In genomic region chrX:1455948-1456280, GRCh38 we compare ENCODE assay signal across 22 cellular contexts. TPM values are rescaled to one million over a fixed set of nuclear protein-coding genes. Genes with fewer than 3 reads are reported as not detected.
A peak's percentile ranks its signal among the peaks of the same experiment; 100 is the strongest.
DNase-seq lines count a peak whose midpoint lies in the region; ATAC-seq and TF ChIP-seq lines count a peak whose summit lies in the region.
"Had no signal": no experiment of that assay in that cellular context is flagged by ENCODE, and none has a peak within 500 bp of the region (broad histone marks: within the 10 kb centered on the region; RNA-seq: fewer than 3 reads in every experiment).

No MANE protein-coding gene starts in this region.

- peak; percentile 9 for DNase-seq in CD14-positive monocyte (ENCODE audit: low spot score)
- no peak for DNase-seq in activated CD8-positive, alpha-beta memory T cell treated with anti-CD3 and anti-CD28 coated beads, Interleukin-2, amount 10 ng/mL, durations not matched to agents 7 days and 5 days
- DNase-seq in naive B cell: no peak
- DNase-seq in MM.1S: no peak
- no peak for DNase-seq in hepatocyte (ENCODE audit: low spot score)
- DNase-seq in activated naive CD4-positive, alpha-beta T cell (lab: John Stamatoyannopoulos, UW): no peak
- DNase-seq: amniotic stem cell; central memory CD4-positive, alpha-beta T cell; GF-D8; glutamatergic neuron; NCI-H1092 treated with DMSO at 0.1 percent for 48 hours; NCI-H2107; NCI-H526; SIG-M5; small intestine had no signal

- intact Hi-C loops in CD14-positive monocyte (cut with micrococcal nuclease): loop anchor here (2.0 to 10.0 kb wide), 4 partner anchors 131 to 1149 kb away; partner anchors contain the start of gene AKAP17A (in 1 of the 2)

- H4K20me1 ChIP-seq in DOHH2 (ENCODE audit: control insufficient read depth, insufficient read depth, low read depth, low read length) (no peaks in the 10 kb centered on the region), MM.1S (ENCODE audit: insufficient read depth, low read length) (no peaks in the 10 kb centered on the region), hepatocyte (ENCODE audit: insufficient read depth, poor library complexity, severe bottlenecking) (no peaks in the 10 kb centered on the region)

- H3K79me2 ChIP-seq in DOHH2 (ENCODE audit: control insufficient read depth, low read length): peaks cover 18% of the 10 kb centered on the region
- H3K79me2 ChIP-seq in MM.1S (ENCODE audit: low read length): peaks cover 17% of the 10 kb centered on the region
- H3K79me2 ChIP-seq in hepatocyte: peaks cover 14% of the 10 kb centered on the region

- H3K36me3 ChIP-seq in DOHH2 (ENCODE audit: control insufficient read depth, low read length) (no peaks in the 10 kb centered on the region), MM.1S (replicated peaks; ENCODE audit: insufficient read depth, low read length) (no peaks in the 10 kb centered on the region), hepatocyte (replicated peaks; ENCODE audit: insufficient read depth, low read depth) (no peaks in the 10 kb centered on the region)
- H3K36me3 ChIP-seq: thoracic aorta had no signal

- H3K9me2 ChIP-seq in DOHH2 (replicated peaks; ENCODE audit: control insufficient read depth, low read length) (no peaks in the 10 kb centered on the region), MM.1S (replicated peaks; ENCODE audit: insufficient read depth, low read length) (no peaks in the 10 kb centered on the region), hepatocyte (replicated peaks; ENCODE audit: insufficient read depth) (no peaks in the 10 kb centered on the region)

- H3K27me3 ChIP-seq in DOHH2 (ENCODE audit: control insufficient read depth, low read length) (no peaks in the 10 kb centered on the region), MM.1S (replicated peaks; ENCODE audit: insufficient read depth, low read length) (no peaks in the 10 kb centered on the region), hepatocyte (no peaks in the 10 kb centered on the region)

- H3K4me3 Mint-ChIP-seq in CD14-positive monocyte (no peak overlapping the region), naive B cell (peak overlapping the region in 3 of 8 donors; percentile 51 to 80 (median 69))
- no peak overlapping the region for H3K4me3 Mint-ChIP-seq in activated CD8-positive, alpha-beta memory T cell treated with anti-CD3 and anti-CD28 coated beads, Interleukin-2, amount 10 ng/mL, durations not matched to agents 7 days and 5 days
- H3K4me3 Mint-ChIP-seq: effector memory CD8-positive, alpha-beta T cell had no signal

- H3K9me3 Mint-ChIP-seq in CD14-positive monocyte: no peaks in the 10 kb centered on the region
- no peaks in the 10 kb centered on the region for H3K9me3 Mint-ChIP-seq in activated CD8-positive, alpha-beta memory T cell treated with anti-CD3 and anti-CD28 coated beads, Interleukin-2, amount 10 ng/mL, durations not matched to agents 7 days and 5 days (ENCODE audit: low read depth)
- H3K9me3 Mint-ChIP-seq in naive B cell: no peaks in the 10 kb centered on the region
- H3K9me3 Mint-ChIP-seq: effector memory CD8-positive, alpha-beta T cell; T-helper 2 cell treated with Interferon-gamma antibody and Interleukin-4, amounts not matched to agents 5 μg/mL and 100 μg/mL, for 36 hours had no signal

- H3K4me3 ChIP-seq in DOHH2 (ENCODE audit: low read length) (no peak overlapping the region), MM.1S (ENCODE audit: low read length) (no peak overlapping the region), hepatocyte (no peak overlapping the region)
- H3K4me3 ChIP-seq: GM12878, thoracic aorta had no signal

- H3K4me1 Mint-ChIP-seq in CD14-positive monocyte (peaks cover 3% of the 10 kb centered on the region), naive B cell (peaks cover 13 to 21% (median 16%) of the 10 kb centered on the region in 3 donors)
- peaks cover 25% of the 10 kb centered on the region for H3K4me1 Mint-ChIP-seq in activated CD8-positive, alpha-beta memory T cell treated with anti-CD3 and anti-CD28 coated beads, Interleukin-2, amount 10 ng/mL, durations not matched to agents 7 days and 5 days

- peak overlapping the region; percentile 80; the same call in 1 of the 2 replicates for H3K4me2 ChIP-seq in DOHH2 (ENCODE audit: low read length)
- H3K4me2 ChIP-seq in MM.1S (ENCODE audit: low read depth, low read length): no peak overlapping the region
- no peak overlapping the region for H3K4me2 ChIP-seq in hepatocyte
- H3K4me2 ChIP-seq: KMS-11 had no signal

- H3K27me3 Mint-ChIP-seq in CD14-positive monocyte (ENCODE audit: low read depth in 3 of 3) (peaks cover 3 to 9% (median 3%) of the 10 kb centered on the region in 3 donors), naive B cell (no peaks in the 10 kb centered on the region)
- H3K27me3 Mint-ChIP-seq in activated CD8-positive, alpha-beta memory T cell treated with anti-CD3 and anti-CD28 coated beads, Interleukin-2, amount 10 ng/mL, durations not matched to agents 7 days and 5 days: no peaks in the 10 kb centered on the region
- H3K27me3 Mint-ChIP-seq: effector memory CD8-positive, alpha-beta T cell had no signal

- H3K9me3 ChIP-seq in DOHH2 (ENCODE audit: control insufficient read depth, insufficient read depth, low read length) (no peaks in the 10 kb centered on the region), MM.1S (replicated peaks; ENCODE audit: insufficient read depth, low read length) (no peaks in the 10 kb centered on the region), hepatocyte (ENCODE audit: low read depth) (no peaks in the 10 kb centered on the region)
- H3K9me3 ChIP-seq: thoracic aorta had no signal

- H2AFZ ChIP-seq in MM.1S (ENCODE audit: low read length) (no peak overlapping the region), hepatocyte (no peak overlapping the region)

- TF ChIP-seq CTCF in CD14-positive monocyte (IDR thresholded peaks at IDR 0.05) (no peak), DOHH2 (IDR thresholded peaks at IDR 0.05; ENCODE audit: low read depth, low read length, poor library complexity, severe bottlenecking) (no peak), MM.1S (IDR thresholded peaks at IDR 0.05; ENCODE audit: low read length) (no peak), hepatocyte (IDR thresholded peaks at IDR 0.05; ENCODE audit: poor library complexity) (no peak)

- H3K27ac Mint-ChIP-seq in CD14-positive monocyte: peak overlapping the region in 2 of 7 donors; percentile 2 to 27
- peak overlapping the region; percentile 12 for H3K27ac Mint-ChIP-seq in activated CD8-positive, alpha-beta memory T cell treated with anti-CD3 and anti-CD28 coated beads, Interleukin-2, amount 10 ng/mL, durations not matched to agents 7 days and 5 days
- peak overlapping the region in 4 of 6 donors; percentile 20 to 78 (median 34) for H3K27ac Mint-ChIP-seq in naive B cell
- H3K27ac Mint-ChIP-seq: T-helper 2 cell treated with Interferon-gamma antibody and Interleukin-4, amounts not matched to agents 5 μg/mL and 100 μg/mL, for 36 hours had no signal

- peaks cover 55% of the 10 kb centered on the region for H3K4me1 ChIP-seq in DOHH2 (ENCODE audit: control insufficient read depth, low read length)
- 0 out of 2 replicates have a peak, but pooled peaks cover 9% of the 10 kb centered on the region for H3K4me1 ChIP-seq in MM.1S (ENCODE audit: low read length)
- H3K4me1 ChIP-seq in hepatocyte (ENCODE audit: insufficient read depth): no peaks in the 10 kb centered on the region

- ATAC-seq in activated CD8-positive, alpha-beta memory T cell treated with anti-CD3 and anti-CD28 coated beads, Interleukin-2, amount 10 ng/mL, durations not matched to agents 7 days and 5 days: no peak
- ATAC-seq in naive B cell (ENCODE audit: low read depth in 2 of 2) (no peak), GM19452 (IDR thresholded peaks at IDR 0.05; ENCODE audit: unreplicated experiment) (no peak)
- ATAC-seq: effector memory CD8-positive, alpha-beta T cell; GM12878 had no signal

- CTCF ChIA-PET in activated CD8-positive, alpha-beta memory T cell treated with anti-CD3 and anti-CD28 coated beads, Interleukin-2, amount 10 ng/mL, durations not matched to agents 7 days and 5 days (lab: Charles Lee): no interaction called here

- H3K27ac ChIP-seq in DOHH2 (ENCODE audit: low read depth, low read length) (peak overlapping the region; percentile 70; the same call in 1 of the 2 replicates), MM.1S (ENCODE audit: low read length) (no peak overlapping the region), hepatocyte (no peak overlapping the region)
- H3K27ac ChIP-seq: KMS-11, thoracic aorta had no signal

- H3K36me3 Mint-ChIP-seq in CD14-positive monocyte: no peaks in the 10 kb centered on the region
- H3K36me3 Mint-ChIP-seq in activated CD8-positive, alpha-beta memory T cell treated with anti-CD3 and anti-CD28 coated beads, Interleukin-2, amount 10 ng/mL, durations not matched to agents 7 days and 5 days: no peaks in the 10 kb centered on the region
- H3K36me3 Mint-ChIP-seq in naive B cell: no peaks in the 10 kb centered on the region

- H3K9ac ChIP-seq in MM.1S (ENCODE audit: low read length): no peak overlapping the region
- H3K9ac ChIP-seq: KMS-11 had no signal

- 84% methylated on average over 3 of the region's 3 CpGs for WGBS in hepatocyte (ENCODE audit: low lambda C conversion rate, missing lambda C conversion rate)

- H3F3A ChIP-seq in DOHH2 (ENCODE audit: control insufficient read depth, insufficient read depth) (peaks cover 12% of the 10 kb centered on the region), MM.1S (ENCODE audit: insufficient read depth, low read length) (no peaks in the 10 kb centered on the region)

RNA-seq across cellular contexts. Expression of gene ASMTL, which starts 3.2 kb away (rescaled TPM):
- 10 to 100 TPM; 31.0 to 31.5 TPM for polyA plus RNA-seq in CD14-positive monocyte
- total RNA-seq in activated CD8-positive, alpha-beta memory T cell treated with anti-CD3 and anti-CD28 coated beads, Interleukin-2, amount 10 ng/mL, durations not matched to agents 7 days and 5 days: 10 to 100 TPM; 39.9 to 44.7 TPM
- polyA plus RNA-seq in naive B cell (ENCODE audit: low read depth in 6 of 6): 10 to 100 TPM; 49.2 to 66.0 (median 57.7) TPM
- 10.1 and 15.1 TPM in 2 replicates for total RNA-seq in hepatocyte
- polyA plus RNA-seq in hepatocyte: 26.7 and 31.0 TPM in 2 replicates
